26 cellular contexts compared by ENCODE assay signal in the genomic region with DNA sequence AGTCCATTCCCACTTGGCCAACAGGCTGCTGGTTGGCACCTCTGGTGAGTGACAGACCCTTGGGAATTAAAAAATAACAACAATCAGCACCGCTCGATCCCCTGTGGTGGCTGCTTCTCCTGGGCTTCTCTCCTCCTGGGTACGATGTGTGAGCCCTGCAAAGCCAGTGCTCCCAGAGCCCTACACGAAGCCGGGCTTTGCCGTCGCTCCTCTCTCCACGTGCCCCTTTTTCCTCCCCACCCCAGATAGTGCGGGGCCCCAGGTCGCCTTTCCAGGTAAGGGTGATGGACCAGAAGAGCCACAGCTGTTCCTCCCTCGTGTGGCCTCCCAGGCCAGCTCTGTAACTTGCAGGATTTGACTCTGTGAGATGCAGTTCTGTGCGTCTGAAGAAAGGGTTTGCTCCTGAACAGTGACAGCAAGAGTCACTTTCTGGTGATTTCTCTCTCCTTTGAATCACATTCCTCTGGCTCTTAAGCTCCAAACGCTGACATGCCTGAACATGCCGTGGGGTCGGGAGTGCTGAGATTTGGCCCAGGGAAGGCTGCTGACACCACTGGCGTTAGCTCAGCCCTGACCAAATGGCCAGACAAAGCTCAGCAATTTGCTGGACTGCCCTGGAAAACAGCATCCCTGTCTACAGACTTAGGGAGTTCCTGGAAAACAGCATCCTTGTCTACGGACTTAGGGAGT. TPM values are rescaled to one million over a fixed set of nuclear protein-coding genes. Genes with fewer than 3 reads are reported as not detected.
A peak's percentile ranks its signal among the peaks of the same experiment; 100 is the strongest.
DNase-seq lines count a peak whose midpoint lies in the region; ATAC-seq and TF ChIP-seq lines count a peak whose summit lies in the region.
"Had no signal": no experiment of that assay in that cellular context is flagged by ENCODE, and none has a peak within 500 bp of the region (broad histone marks: within the 10 kb centered on the region; RNA-seq: fewer than 3 reads in every experiment).

No MANE protein-coding gene starts in this region.

- peak overlapping the region; percentile 60 for H2BK5ac ChIP-seq in trophoblast cell (ENCODE audit: low read depth, low read length, poor library complexity)

- peak overlapping the region in 3 of 5 experiments; percentile 20 to 36 (median 24) for H3K4me3 Mint-ChIP-seq in brain
- H3K4me3 Mint-ChIP-seq: activated T-cell treated with anti-CD3 and anti-CD28 coated beads, Interleukin-2, amount 50 U/mL, for 72 hours; dendritic cell treated with granulocyte-macrophage colony-stimulating factor and Interleukin-4, amounts not matched to agents 40 ng/mL and 50 ng/mL, for 4 days had no signal

- H3K79me1 ChIP-seq in trophoblast cell (ENCODE audit: low read length), result peaks cover 14% of the 10 kb centered on the region

- intact Hi-C loops in right cardiac atrium (cut with DNase I), result no loop called here

- H3K4me3 ChIP-seq in right cardiac atrium (ENCODE audit: low read length) (no peak overlapping the region), trophoblast cell (ENCODE audit: low read depth, low read length) (no peak overlapping the region)
- H3K4me3 ChIP-seq: ovary, sigmoid colon, transverse colon had no signal

- no peaks in the 10 kb centered on the region for H3K36me3 ChIP-seq in trophoblast cell (ENCODE audit: control insufficient read depth in 1 of 2, insufficient read depth in 2 of 2, low read length in 2 of 2)
- H3K36me3 ChIP-seq: BE2C, ovary, sigmoid colon, transverse colon had no signal

- DNase-seq in NCI-H2171 treated with DMSO at 0.1 percent for 48 hours (lab: John Stamatoyannopoulos, UW), result peak; percentile 26
- DNase-seq in NCI-H2171 (lab: John Stamatoyannopoulos, UW), result no peak
- DNase-seq in right cardiac atrium, result peak; percentile 1 to 30 (median 26)
- no peak for DNase-seq in trophoblast cell
- no peak for DNase-seq in cerebellar nuclear complex (lab: John Stamatoyannopoulos, UW)
- DNase-seq: activated T-cell treated with anti-CD3 and anti-CD28 coated beads, Interleukin-2, amount 50 U/mL, for 72 hours; BE2C; Caco-2; MM.1S; NCI-H146; NCI-H345; ovary; sigmoid colon; stimulated activated CD4-positive, alpha-beta T cell treated with anti-CD3 and anti-CD28 coated beads, Interleukin-1b, Interleukin-23, amount 100 ng/mL, for 48 hours; stimulated activated naive CD4-positive, alpha-beta T cell treated with Interleukin-2 at 50 U/mL for 16 hours; transverse colon had no signal

- H3K4me1 ChIP-seq in right cardiac atrium (ENCODE audit: control insufficient read depth, insufficient read depth, low read length) (no peaks in the 10 kb centered on the region), trophoblast cell (ENCODE audit: control insufficient read depth in 1 of 2, insufficient read depth in 2 of 2, low read length in 2 of 2) (peaks cover 10 to 11% of the 10 kb centered on the region in 2 experiments)
- H3K4me1 ChIP-seq: BE2C, Caco-2, sigmoid colon, transverse colon had no signal

- H3K36me3 Mint-ChIP-seq in brain, result no peaks in the 10 kb centered on the region
- H3K36me3 Mint-ChIP-seq: activated naive CD4-positive, alpha-beta T cell treated with anti-CD3 and anti-CD28 coated beads, Interleukin-2, amount 50 U/mL, for 72 hours; IgD-negative memory B cell had no signal

- no peaks in the 10 kb centered on the region for H3K79me2 ChIP-seq in trophoblast cell (ENCODE audit: control insufficient read depth, insufficient read depth, low read length, poor library complexity)

- H4K8ac ChIP-seq in trophoblast cell (ENCODE audit: low read depth, low read length), result peak overlapping the region; percentile 68

- H3K23ac ChIP-seq in trophoblast cell (ENCODE audit: low read length), result no peak overlapping the region

- H3K27ac ChIP-seq in right cardiac atrium (ENCODE audit: low read length), result no peak overlapping the region
- H3K27ac ChIP-seq in trophoblast cell (ENCODE audit: low read depth, low read length), result peak overlapping the region; percentile 56
- H3K27ac ChIP-seq: 22Rv1, ovary, sigmoid colon, transverse colon had no signal

- peak overlapping the region; percentile 96 for H4K91ac ChIP-seq in trophoblast cell (ENCODE audit: low read depth, low read length)

- H2BK120ac ChIP-seq in trophoblast cell (ENCODE audit: insufficient read depth, low read length, poor library complexity), result peak overlapping the region; percentile 93

- H3K4me2 ChIP-seq in trophoblast cell (ENCODE audit: low read length), result no peak overlapping the region

- peak overlapping the region; percentile 18 for H3K4ac ChIP-seq in trophoblast cell (ENCODE audit: low read depth, low read length)

- no peak for TF ChIP-seq CTCF in brain (conservative IDR thresholded peaks at IDR 0.05)

- H3K27me3 Mint-ChIP-seq in brain, result peaks cover 7% of the 10 kb centered on the region

- H2BK12ac ChIP-seq in trophoblast cell (ENCODE audit: low read length), result peak overlapping the region; percentile 82

- peaks cover 93% of the 10 kb centered on the region for H3K4me1 Mint-ChIP-seq in brain
- H3K4me1 Mint-ChIP-seq: IgD-negative memory B cell had no signal

- peak overlapping the region; percentile 93 for H3K14ac ChIP-seq in trophoblast cell (ENCODE audit: low read length)

- H2AFZ ChIP-seq in trophoblast cell (ENCODE audit: insufficient read depth, low read length, poor library complexity), result no peak overlapping the region

- H2AK5ac ChIP-seq in trophoblast cell (ENCODE audit: low read length), result no peak overlapping the region

- H3K9ac ChIP-seq in trophoblast cell (ENCODE audit: low read length), result no peak overlapping the region

- ATAC-seq in right cardiac atrium, result no peak
- ATAC-seq in HG02840 (IDR thresholded peaks at IDR 0.05; ENCODE audit: low FRiP score, unreplicated experiment), result no peak
- ATAC-seq in HG03521 (IDR thresholded peaks at IDR 0.05; ENCODE audit: unreplicated experiment), result no peak
- ATAC-seq: activated CD4-positive, CD25-positive, alpha-beta regulatory T cell treated with anti-CD3 and anti-CD28 coated beads, Interleukin-2, amount 50 U/mL, for 24 hours; activated naive CD4-positive, alpha-beta T cell treated with anti-CD3 and anti-CD28 coated beads, Interleukin-2, amount 50 U/mL, for 72 hours; activated T-cell treated with anti-CD3 and anti-CD28 coated beads, Interleukin-2, amount 50 U/mL, for 72 hours; left lobe of liver; SK-N-SH treated with all-trans-retinoic acid at 6 μM for 48 hours had no signal

- H3K9me3 ChIP-seq in right cardiac atrium (ENCODE audit: control insufficient read depth, low read length) (no peaks in the 10 kb centered on the region), trophoblast cell (ENCODE audit: insufficient read depth, low read depth, low read length) (peaks cover 2% of the 10 kb centered on the region)
- H3K9me3 ChIP-seq: BE2C, Caco-2, ovary, sigmoid colon, transverse colon had no signal

- peak overlapping the region; percentile 36 to 98 (median 90) for H3K27ac Mint-ChIP-seq in brain
- H3K27ac Mint-ChIP-seq: activated T-cell treated with anti-CD3 and anti-CD28 coated beads, Interleukin-2, amount 50 U/mL, for 72 hours; dendritic cell treated with granulocyte-macrophage colony-stimulating factor and Interleukin-4, amounts not matched to agents 40 ng/mL and 50 ng/mL, for 4 days; IgD-negative memory B cell had no signal

- peak overlapping the region; percentile 78 for H3K18ac ChIP-seq in trophoblast cell (ENCODE audit: low read length)

- peaks cover 0 to 4% (median 0%) of the 10 kb centered on the region in 5 experiments for H3K9me3 Mint-ChIP-seq in brain
- H3K9me3 Mint-ChIP-seq: activated naive CD4-positive, alpha-beta T cell treated with anti-CD3 and anti-CD28 coated beads, Interleukin-2, amount 50 U/mL, for 72 hours; activated T-cell treated with anti-CD3 and anti-CD28 coated beads, Interleukin-2, amount 50 U/mL, for 72 hours; dendritic cell treated with granulocyte-macrophage colony-stimulating factor and Interleukin-4, amounts not matched to agents 40 ng/mL and 50 ng/mL, for 4 days had no signal

- H4K12ac ChIP-seq in trophoblast cell (ENCODE audit: low read depth, low read length), result no peak overlapping the region

- WGBS in right cardiac atrium, result 76% methylated on average over 17 of the region's 17 CpGs
- WGBS in trophoblast cell (ENCODE audit: extremely low coverage, insufficient coverage, insufficient read length), result no CpG with 5 or more reads among the region's 17 CpGs

- H3K27me3 ChIP-seq in right cardiac atrium (ENCODE audit: control insufficient read depth, insufficient read depth) (no peaks in the 10 kb centered on the region), trophoblast cell (ENCODE audit: insufficient read depth, low read length) (no peaks in the 10 kb centered on the region)
- H3K27me3 ChIP-seq: BE2C, ovary, sigmoid colon, transverse colon had no signal

RNA-seq across cellular contexts. Expression of a gene that starts 59.2 kb away (rescaled TPM):
- polyA plus RNA-seq in brain (ENCODE audit: insufficient read depth, low read depth, low replicate concordance) (22.0 TPM), right cardiac atrium (25.8 TPM)
- total RNA-seq in right cardiac atrium, result 10 to 100 TPM; 23.9 to 29.2 (median 27.0) TPM
- 5.2 and 5.8 TPM in 2 replicates for polyA plus RNA-seq in trophoblast cell (2013)

Comparison
In these comparisons a context has a peak if more than half of its experiments do, and no peak if none do; other contexts are left out.
1. DNase-seq: peak in NCI-H2171 treated with DMSO at 0.1 percent for 48 hours (single experiment) and right cardiac atrium (3 of 3); none in NCI-H2171 (single experiment), trophoblast cell (0 of 2) and cerebellar nuclear complex (0 of 2).